ENCODE assay signal across 32 cellular contexts in genomic region chr14:100778951-100779690, GRCh38. TPM values are rescaled to one million over a fixed set of nuclear protein-coding genes. Genes with fewer than 3 reads are reported as not detected.
DNase-seq lines count a peak whose midpoint lies in the region; ATAC-seq and TF ChIP-seq lines count a peak whose summit lies in the region.
"Had no signal": no experiment of that assay in that cellular context is flagged by ENCODE, and none has a peak within 500 bp of the region (broad histone marks: within the 10 kb centered on the region; RNA-seq: fewer than 3 reads in every experiment).

No MANE protein-coding gene starts in this region.

- H3K36me3 ChIP-seq in psoas muscle (ENCODE audit: insufficient read depth in 1 of 2, low read depth in 1 of 2): no peaks in the 10 kb centered on the region
- no peaks in the 10 kb centered on the region for H3K36me3 ChIP-seq in OCI-LY7 (ENCODE audit: insufficient read depth, low read length)
- H3K36me3 ChIP-seq: left lung, uterus had no signal

- H3K4me3 ChIP-seq in psoas muscle: no peak overlapping the region
- H3K4me3 ChIP-seq in OCI-LY7 (ENCODE audit: low read depth, low read length, poor library complexity, severe bottlenecking): no peak overlapping the region
- H3K4me3 ChIP-seq: dorsolateral prefrontal cortex, left lung, testis, uterus had no signal

- H3K27ac ChIP-seq in psoas muscle: peak overlapping the region; percentile 3
- H3K27ac ChIP-seq in OCI-LY7 (ENCODE audit: low read depth, low read length, poor library complexity, severe bottlenecking): no peak overlapping the region
- H3K27ac ChIP-seq: dorsolateral prefrontal cortex, left lung, parathyroid adenoma, testis, uterus had no signal

- peak; percentile 55 for DNase-seq in cardiac septum (ENCODE audit: low spot score)
- DNase-seq in Right ventricle myocardium inferior (ENCODE audit: missing footprints): no peak
- DNase-seq in iPS-NIHi11 (ENCODE audit: low spot score): peak; percentile 10
- no peak for DNase-seq in psoas muscle
- DNase-seq in midbrain (lab: John Stamatoyannopoulos, UW): no peak
- no peak for DNase-seq in OCI-LY7 (ENCODE audit: low spot score)
- no peak for DNase-seq in DMS 273 treated with DMSO at 0.1 percent for 48 hours (lab: John Stamatoyannopoulos, UW)
- DNase-seq: activated CD4-positive, alpha-beta T cell treated with anti-CD3 and anti-CD28 coated beads, Interleukin-2, amount 50 U/mL, for 4 hours; activated CD4-positive, CD25-positive, alpha-beta regulatory T cell; activated gamma-delta T cell; Caco-2; central memory CD4-positive, alpha-beta T cell; HFFc6; naive thymus-derived CD8-positive, alpha-beta T cell; NCI-H1436; NCI-H345; NCI-H748 treated with DMSO at 0.1 percent for 48 hours; right cardiac atrium; RPMI8226; stimulated activated naive CD4-positive, alpha-beta T cell; testis had no signal

- no peaks in the 10 kb centered on the region for H3K27me3 ChIP-seq in psoas muscle (ENCODE audit: insufficient read depth in 3 of 3, low read length in 2 of 3)
- H3K27me3 ChIP-seq: left lung, testis, uterus had no signal

- BruUV-seq in OCI-LY7 (replicated peaks; lab: Mats Ljungman, UMichigan): no TSS peak

- ATAC-seq in Right ventricle myocardium inferior (no peak), psoas muscle (peak; percentile 45 to 75 (median 67)), GM19452 (IDR thresholded peaks at IDR 0.05; ENCODE audit: unreplicated experiment) (no peak)
- ATAC-seq: left lung; naive thymus-derived CD8-positive, alpha-beta T cell; right cardiac atrium; T-cell had no signal

- H3K79me2 ChIP-seq in OCI-LY7 (ENCODE audit: insufficient read depth, low read depth, low read length): no peaks in the 10 kb centered on the region
- H3K79me2 ChIP-seq: parathyroid adenoma had no signal

- H3K9me2 ChIP-seq in OCI-LY7 (ENCODE audit: insufficient read depth, low read length): no peaks in the 10 kb centered on the region

- H3K4me1 ChIP-seq in psoas muscle: peaks cover 13% of the 10 kb centered on the region
- H3K4me1 ChIP-seq in OCI-LY7 (ENCODE audit: insufficient read depth, low read length, poor library complexity, severe bottlenecking): no peaks in the 10 kb centered on the region
- H3K4me1 ChIP-seq: Caco-2, left lung, parathyroid adenoma, testis, uterus had no signal

- CTCF ChIA-PET in OCI-LY7 (lab: Charles Lee; ENCODE audit: unreplicated experiment): interaction anchor here (0.6 kb wide), 1 partner anchor 78 kb away, joined by 3 read pairs; no protein-coding TSS in a partner anchor

- H3K4me2 ChIP-seq in OCI-LY7 (ENCODE audit: low read length): no peak overlapping the region

- 37 to 59% (median 38%) methylated on average over 24 of the region's 24 CpGs for WGBS in psoas muscle, 3 donors

- POLR2A ChIA-PET in OCI-LY7 (lab: Charles Lee): no interaction called here

- no peaks in the 10 kb centered on the region for H4K20me1 ChIP-seq in OCI-LY7 (ENCODE audit: insufficient read depth, low read length)

- H3K9me3 ChIP-seq in psoas muscle: no peaks in the 10 kb centered on the region
- no peaks in the 10 kb centered on the region for H3K9me3 ChIP-seq in OCI-LY7 (ENCODE audit: low read length)
- H3K9me3 ChIP-seq: Caco-2, left lung, testis, uterus had no signal

- intact Hi-C loops in cardiac septum (cut with DNase I): no loop called here
- intact Hi-C loops in Right ventricle myocardium inferior (cut with DNase I): no loop called here
- intact Hi-C loops in psoas muscle (cut with DNase I): no loop called here
- intact Hi-C loops in OCI-LY7 (cut with micrococcal nuclease; ENCODE audit: unreplicated experiment): no loop called here

- TF ChIP-seq CTCF in psoas muscle (IDR thresholded peaks at IDR 0.05): no peak
- TF ChIP-seq CTCF in OCI-LY7 (conservative IDR thresholded peaks at IDR 0.05; ENCODE audit: low read length): no peak

- H2AFZ ChIP-seq in OCI-LY7 (ENCODE audit: low read length): no peak overlapping the region
- H2AFZ ChIP-seq: parathyroid adenoma had no signal

RNA-seq across cellular contexts. Expression of gene MEG3, which starts 46.8 kb away (rescaled TPM):
- total RNA-seq in cardiac septum (25.4 TPM), Right ventricle myocardium inferior (34.8 TPM), psoas muscle (10 to 100 TPM; 21.8 to 52.6 (median 25.1) TPM), OCI-LY7 (2022) (not detected in 2 replicates)
- 10 to 100 TPM; 17.8 to 26.9 (median 23.3) TPM for polyA plus RNA-seq in psoas muscle
- total RNA-seq in OCI-LY7 (2014; rRNA removed; shearing (Covaris generic)): not detected in 2 replicates
- total RNA-seq: astrocyte; Caco-2; naive thymus-derived CD8-positive, alpha-beta T cell; SK-MEL-5 had no signal
- polyA plus RNA-seq: naive thymus-derived CD8-positive, alpha-beta T cell had no signal

RNA-seq across cellular contexts. Expression of gene DLK1, which starts 52.4 kb away (rescaled TPM):
- 1.2 TPM for total RNA-seq in cardiac septum
- total RNA-seq in Right ventricle myocardium inferior: 52.3 TPM
- 10 to 100 TPM; 12.1 to 39.9 (median 25.3) TPM for total RNA-seq in psoas muscle
- polyA plus RNA-seq in psoas muscle: 10 to 100 TPM in 1 of 3 donors, 1 to 10 TPM in 2; 2.6 to 10.7 (median 9.2) TPM
- total RNA-seq in OCI-LY7 (2014; rRNA removed; shearing (Covaris generic)): not detected in 2 replicates
- total RNA-seq in OCI-LY7 (2022): not detected in 2 replicates
- total RNA-seq: Caco-2; endothelial cell of umbilical vein; fibroblast of lung; HFFc6; naive thymus-derived CD8-positive, alpha-beta T cell; right cardiac atrium had no signal
- polyA plus RNA-seq: BJ; endothelial cell of umbilical vein; fibroblast of lung; naive thymus-derived CD8-positive, alpha-beta T cell had no signal

Comparison
In these comparisons a context has a peak if more than half of its experiments do, and no peak if none do; other contexts are left out.
1. DNase-seq: peak in cardiac septum (single experiment) and iPS-NIHi11 (single experiment); none in Right ventricle myocardium inferior (single experiment), psoas muscle (0 of 2), midbrain (single experiment), OCI-LY7 (single experiment) and DMS 273 treated with DMSO at 0.1 percent for 48 hours (single experiment).
2. ATAC-seq: peak in psoas muscle (4 of 4); none in Right ventricle myocardium inferior (single experiment) and GM19452 (single experiment).
3. RNA of gene MEG3, which starts 46.8 kb away (total RNA-seq): 34.8 TPM in Right ventricle myocardium inferior (single experiment), 25.4 TPM in cardiac septum (single experiment) and 21.8 to 52.6 TPM in psoas muscle; not detected in OCI-LY7; every median in the first group is over 10 times any median in the second.